In the genomic region with DNA sequence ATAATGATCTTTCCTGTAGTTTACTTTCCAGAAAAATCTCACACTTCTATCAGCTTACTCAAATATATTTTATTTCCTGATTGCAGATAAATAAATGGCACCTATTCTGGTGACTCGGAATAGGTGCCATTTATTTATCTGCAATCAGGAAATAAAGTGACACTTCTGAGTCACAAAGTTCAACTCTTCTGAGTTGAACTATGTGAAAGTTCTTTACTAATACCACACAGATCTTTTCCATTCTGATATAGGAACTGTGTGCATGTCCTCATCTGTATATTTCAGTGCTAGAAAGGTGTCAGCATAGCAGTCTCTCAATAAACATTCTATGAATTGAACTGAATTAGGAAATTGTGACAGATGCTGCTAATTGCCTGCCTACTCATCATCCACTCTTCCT, we compare ENCODE assay signal across 17 cellular contexts.
"Had no signal": no experiment of that assay in that cellular context is flagged by ENCODE, and none has a peak within 500 bp of the region (broad histone marks: within the 10 kb centered on the region; RNA-seq: fewer than 3 reads in every experiment).

No MANE protein-coding gene starts in this region.

- H3K4me3 Mint-ChIP-seq: naive B cell had no signal

- H3K4me3 ChIP-seq: coronary artery, sigmoid colon, skin epidermis, testis, transverse colon had no signal

- H3K4me1 Mint-ChIP-seq: naive B cell had no signal

- H3K9me3 ChIP-seq: neutrophil, sigmoid colon, testis, transverse colon had no signal

- H3K36me3 ChIP-seq: neutrophil, sigmoid colon, transverse colon had no signal

- H3K27ac ChIP-seq: coronary artery, neutrophil, sigmoid colon, skin epidermis, testis, transverse colon had no signal

- H3K4me1 ChIP-seq: testis had no signal

- H3K36me3 Mint-ChIP-seq: naive B cell had no signal

- FAIRE-seq: islet of Langerhans had no signal

- H3K27ac Mint-ChIP-seq: naive B cell had no signal

- DNase-seq: effector CD4-positive, alpha-beta T cell; foreskin melanocyte; head of caudate nucleus; hippocampal formation; kidney glomerular epithelial cell; mesendoderm; naive B cell; posterior cingulate gyrus; sigmoid colon; stimulated activated CD4-positive, alpha-beta T cell treated with anti-CD3 and anti-CD28 coated beads, Interleukin-12 subunit alpha, Interleukin-12 subunit beta, amount 100 ng/mL, for 4 hours; testis; transverse colon had no signal

- H3K9me3 Mint-ChIP-seq: stimulated activated naive CD8-positive, alpha-beta T cell treated with anti-CD3 and anti-CD28 coated beads, Interleukin-15, Interleukin-2, amounts not matched to agents 100 ng/mL and 50 ng/mL, for 24 hours had no signal

- H3K27me3 ChIP-seq: neutrophil, sigmoid colon, testis, transverse colon had no signal
